ENCODE assay signal across 21 cellular contexts in the genomic region with DNA sequence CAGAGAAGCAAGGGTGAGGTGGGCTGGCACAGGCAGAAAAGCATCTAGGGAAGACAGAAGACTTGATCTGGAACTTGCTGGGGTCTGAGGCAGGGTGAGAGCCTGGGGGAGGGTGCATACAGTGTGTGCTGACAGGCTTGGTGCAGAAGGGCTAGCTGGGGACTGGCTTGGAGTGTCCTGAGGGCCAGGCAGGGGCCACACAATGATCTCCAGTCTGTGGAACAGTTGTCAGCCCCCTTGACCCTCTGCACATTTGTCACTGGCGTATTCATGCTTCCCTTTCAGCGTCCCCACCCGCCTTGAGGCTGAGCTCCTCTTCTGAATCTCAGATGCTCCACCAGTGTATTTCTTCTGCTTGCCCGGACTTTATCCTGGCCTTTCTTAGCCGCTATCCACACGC. TPM values are rescaled to one million over a fixed set of nuclear protein-coding genes. Genes with fewer than 3 reads are reported as not detected.
DNase-seq lines count a peak whose midpoint lies in the region; ATAC-seq and TF ChIP-seq lines count a peak whose summit lies in the region.
"Had no signal": no experiment of that assay in that cellular context is flagged by ENCODE, and none has a peak within 500 bp of the region (broad histone marks: within the 10 kb centered on the region; RNA-seq: fewer than 3 reads in every experiment).

No MANE protein-coding gene starts in this region.

- no TSS peak for BruUV-seq in OCI-LY7 (replicated peaks; lab: Mats Ljungman, UMichigan)

- no peak for ATAC-seq in activated naive CD8-positive, alpha-beta T cell treated with anti-CD3 and anti-CD28 coated beads, Interleukin-2, amount 50 U/mL, for 24 hours
- no peak for ATAC-seq in HG03432 (IDR thresholded peaks at IDR 0.05; ENCODE audit: unreplicated experiment)

- no peak for DNase-seq in GM23248
- DNase-seq in OCI-LY7 (ENCODE audit: low spot score) = no peak
- DNase-seq in retina = peak; percentile 42
- DNase-seq in hippocampal formation (lab: John Stamatoyannopoulos, UW) = no peak
- no peak for DNase-seq in activated naive CD8-positive, alpha-beta T cell treated with anti-CD3 and anti-CD28 coated beads, Interleukin-2, amount 50 U/mL, for 24 hours
- DNase-seq: Calu3; CD8-positive, alpha-beta memory T cell; DMS153; IMR-90; MV-4-11; NCI-H1105 treated with DMSO at 0.1 percent for 48 hours; NCI-H1694; NCI-H2081; NCI-H2171 treated with DMSO at 0.1 percent for 48 hours; NCI-H526; PC-9; SIG-M5 had no signal

- no peaks in the 10 kb centered on the region for H3K9me3 Mint-ChIP-seq in nephron
- no peaks in the 10 kb centered on the region for H3K9me3 Mint-ChIP-seq in activated naive CD8-positive, alpha-beta T cell treated with anti-CD3 and anti-CD28 coated beads, Interleukin-2, amount 50 U/mL, for 24 hours
- H3K9me3 Mint-ChIP-seq: CD8-positive, alpha-beta memory T cell had no signal

- H3K36me3 ChIP-seq in GM23248 (ENCODE audit: low read depth) (no peaks in the 10 kb centered on the region), OCI-LY7 (ENCODE audit: insufficient read depth, low read length) (no peaks in the 10 kb centered on the region)
- H3K36me3 ChIP-seq: HAP-1 had no signal

- H4K20me1 ChIP-seq in GM23248 (ENCODE audit: insufficient read depth) = no peaks in the 10 kb centered on the region
- no peaks in the 10 kb centered on the region for H4K20me1 ChIP-seq in OCI-LY7 (ENCODE audit: insufficient read depth, low read length)

- POLR2A ChIA-PET in OCI-LY7 (lab: Charles Lee) = interaction anchor here (0.6 to 3.3 kb wide), 3 partner anchors 10 to 67 kb away, joined by 3 to 15 read pairs (median 3); no protein-coding TSS in a partner anchor

- CTCF ChIA-PET in OCI-LY7 (lab: Charles Lee; ENCODE audit: unreplicated experiment) = no interaction called here

- H3K36me3 Mint-ChIP-seq in nephron (ENCODE audit: low read depth) = peaks cover 3% of the 10 kb centered on the region
- no peaks in the 10 kb centered on the region for H3K36me3 Mint-ChIP-seq in activated naive CD8-positive, alpha-beta T cell treated with anti-CD3 and anti-CD28 coated beads, Interleukin-2, amount 50 U/mL, for 24 hours (ENCODE audit: low read depth)

- no peak for TF ChIP-seq CTCF in OCI-LY7 (conservative IDR thresholded peaks at IDR 0.05; ENCODE audit: low read length)
- no peak for TF ChIP-seq CTCF in nephron (IDR thresholded peaks at IDR 0.05; ENCODE audit: unreplicated experiment in 3 of 3)

- H3K79me2 ChIP-seq in GM23248 (ENCODE audit: insufficient read depth) (peaks cover 18% of the 10 kb centered on the region), OCI-LY7 (ENCODE audit: insufficient read depth, low read depth, low read length) (peaks cover 16% of the 10 kb centered on the region; the same call in 1 of the 2 replicates)

- no peaks in the 10 kb centered on the region for H3K27me3 ChIP-seq in GM23248 (replicated peaks; ENCODE audit: insufficient read depth)

- H3K27ac ChIP-seq in GM23248 (no peak overlapping the region), OCI-LY7 (ENCODE audit: low read depth, low read length, poor library complexity, severe bottlenecking) (no peak overlapping the region)
- H3K27ac ChIP-seq: C4-2B, PC-9 had no signal

- H3F3A ChIP-seq in GM23248 (ENCODE audit: insufficient read depth) = no peaks in the 10 kb centered on the region

- H3K27me3 Mint-ChIP-seq in nephron (ENCODE audit: low read depth) = peaks cover 3% of the 10 kb centered on the region
- H3K27me3 Mint-ChIP-seq in activated naive CD8-positive, alpha-beta T cell treated with anti-CD3 and anti-CD28 coated beads, Interleukin-2, amount 50 U/mL, for 24 hours = peaks cover 8% of the 10 kb centered on the region

- 46 to 47% methylated on average over 6 of the region's 6 CpGs for WGBS in GM23248 (ENCODE audit: low coverage in 1 of 2, low lambda C conversion rate in 2 of 2, missing lambda C conversion rate in 2 of 2), 2 experiments

- H3K4me1 ChIP-seq in GM23248 (ENCODE audit: insufficient read depth) (0 out of 2 replicates have a peak, but pooled peaks cover 2% of the 10 kb centered on the region), OCI-LY7 (ENCODE audit: insufficient read depth, low read length, poor library complexity, severe bottlenecking) (peaks cover 7% of the 10 kb centered on the region)

- H2AFZ ChIP-seq in GM23248 (peak overlapping the region; percentile 17; the same call in 1 of the 2 replicates), OCI-LY7 (ENCODE audit: low read length) (peak overlapping the region; percentile 37; the same call in 1 of the 2 replicates)
- H2AFZ ChIP-seq: PC-9 had no signal

- in situ Hi-C loops in GM23248 (cut with MboI) = loop anchor here (25.0 kb wide), 1 partner anchor 1706 kb away; no protein-coding TSS in a partner anchor

- peaks cover 37% of the 10 kb centered on the region for H3K4me1 Mint-ChIP-seq in nephron
- peaks cover 20% of the 10 kb centered on the region for H3K4me1 Mint-ChIP-seq in activated naive CD8-positive, alpha-beta T cell treated with anti-CD3 and anti-CD28 coated beads, Interleukin-2, amount 50 U/mL, for 24 hours

- H3K9ac ChIP-seq in GM23248 = no peak overlapping the region

- intact Hi-C loops in OCI-LY7 (cut with micrococcal nuclease; ENCODE audit: unreplicated experiment) = no loop called here

- peak overlapping the region; percentile 34 to 86 (median 86) for H3K27ac Mint-ChIP-seq in nephron
- H3K27ac Mint-ChIP-seq in activated naive CD8-positive, alpha-beta T cell treated with anti-CD3 and anti-CD28 coated beads, Interleukin-2, amount 50 U/mL, for 24 hours = no peak overlapping the region

- H3K9me3 ChIP-seq in GM23248 (ENCODE audit: low read depth) = no peaks in the 10 kb centered on the region
- H3K9me3 ChIP-seq in OCI-LY7 (ENCODE audit: low read length) = no peaks in the 10 kb centered on the region
- H3K9me3 ChIP-seq: HAP-1 had no signal

- no peak overlapping the region for H3K4me2 ChIP-seq in GM23248 (ENCODE audit: unreplicated experiment)
- H3K4me2 ChIP-seq in OCI-LY7 (ENCODE audit: low read length) = no peak overlapping the region
- H3K4me2 ChIP-seq: PC-9 had no signal

- no peak overlapping the region for H3K4me3 ChIP-seq in GM23248
- H3K4me3 ChIP-seq in OCI-LY7 (ENCODE audit: low read depth, low read length, poor library complexity, severe bottlenecking) = no peak overlapping the region
- H3K4me3 ChIP-seq: HAP-1, PC-9 had no signal

- peak overlapping the region in 2 of 3 experiments; percentile 38 to 50 for H3K4me3 Mint-ChIP-seq in nephron
- H3K4me3 Mint-ChIP-seq in activated naive CD8-positive, alpha-beta T cell treated with anti-CD3 and anti-CD28 coated beads, Interleukin-2, amount 50 U/mL, for 24 hours = no peak overlapping the region
- H3K4me3 Mint-ChIP-seq: CD8-positive, alpha-beta memory T cell had no signal

- 0 out of 2 replicates have a peak, but pooled peaks cover 3% of the 10 kb centered on the region for H3K9me2 ChIP-seq in GM23248 (ENCODE audit: insufficient read depth)
- H3K9me2 ChIP-seq in OCI-LY7 (ENCODE audit: insufficient read depth, low read length) = no peaks in the 10 kb centered on the region

RNA-seq across cellular contexts. Expression of gene MICU2, which starts 2.8 kb away (rescaled TPM):
- total RNA-seq in GM23248 (2014; rRNA removed; shearing (Covaris generic)) = 44.1 and 61.7 TPM in 2 replicates
- polyA plus RNA-seq in GM23248 (2016; fragmentation: Nextera tagmentation; extraction: Ambion mirVana) = 40.6 and 41.4 TPM in 2 replicates
- 41.6 and 51.3 TPM in 2 replicates for total RNA-seq in OCI-LY7 (2014; rRNA removed; shearing (Covaris generic))
- 37.5 and 40.8 TPM in 2 replicates for total RNA-seq in OCI-LY7 (2022)
